15 cellular contexts compared by ENCODE assay signal in the genomic region with DNA sequence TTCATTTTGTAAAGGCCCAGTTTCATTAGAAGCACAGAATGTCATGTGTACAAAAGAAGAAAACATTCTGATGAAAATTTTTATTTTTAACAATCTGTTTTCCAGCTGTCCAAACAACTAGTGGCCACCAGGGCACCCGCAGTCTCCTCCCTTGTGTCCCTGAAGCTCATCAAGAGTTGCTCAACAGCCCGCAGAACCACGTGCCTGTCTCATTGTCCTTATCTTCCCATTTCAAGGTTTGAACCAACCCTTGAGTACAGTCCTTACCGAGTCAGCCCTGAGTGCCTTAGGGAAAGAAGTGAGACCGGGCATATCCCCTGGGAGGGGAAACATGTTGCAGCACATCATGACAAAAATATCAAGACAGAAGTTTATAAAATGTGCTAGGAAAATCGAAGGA. TPM values are rescaled to one million over a fixed set of nuclear protein-coding genes. Genes with fewer than 3 reads are reported as not detected.
DNase-seq lines count a peak whose midpoint lies in the region; ATAC-seq and TF ChIP-seq lines count a peak whose summit lies in the region.
"Had no signal": no experiment of that assay in that cellular context is flagged by ENCODE, and none has a peak within 500 bp of the region (broad histone marks: within the 10 kb centered on the region; RNA-seq: fewer than 3 reads in every experiment).

No MANE protein-coding gene starts in this region.

- H3K4me3 ChIP-seq in left lung: no peak overlapping the region
- H3K4me3 ChIP-seq: Peyer's patch had no signal

- DNase-seq in MV-4-11 (lab: John Stamatoyannopoulos, UW) (peak; percentile 69), dermis blood vessel endothelial cell (peak; percentile 6), neural crest cell (ENCODE audit: low read depth, low spot score) (no peak), GM13977 (ENCODE audit: low spot score) (no peak), left lung (no peak)
- DNase-seq: activated CD4-positive, alpha-beta T cell treated with anti-CD3 and anti-CD28 coated beads for 36 hours; cerebellar nuclear complex; DMS79; head of caudate nucleus; NCI-H1048; stimulated activated CD4-positive, alpha-beta T cell treated with anti-CD3 and anti-CD28 coated beads, Interleukin-12 subunit alpha, Interleukin-12 subunit beta, amount 100 ng/mL, for 4 hours had no signal

- H3K27ac ChIP-seq in left lung: no peak overlapping the region
- H3K27ac ChIP-seq: Peyer's patch had no signal

- no peaks in the 10 kb centered on the region for H3K36me3 Mint-ChIP-seq in neural crest cell (ENCODE audit: low read depth)
- H3K36me3 Mint-ChIP-seq: stimulated activated memory B cell treated with anti-CD40 and anti-IgM and Interleukin-4, amounts not matched to agents 10 μg/mL and 1 μg/mL and 100 μg/mL, for 72 hours had no signal

- H3K4me1 ChIP-seq in left lung: peaks cover 0 to 5% of the 10 kb centered on the region in 2 donors
- H3K4me1 ChIP-seq: Peyer's patch had no signal

- in situ Hi-C loops in GM13977 (cut with MboI; ENCODE audit: low pct_unique_long_range_greater_than_20kb, low sequenced_read_pairs, unreplicated experiment): no loop called here

- H3K4me1 Mint-ChIP-seq in neural crest cell: peaks cover 13% of the 10 kb centered on the region
- H3K4me1 Mint-ChIP-seq: activated CD4-positive, alpha-beta T cell treated with anti-CD3 and anti-CD28 coated beads for 36 hours; stimulated activated memory B cell treated with anti-CD40 and anti-IgM and Interleukin-4, amounts not matched to agents 10 μg/mL and 1 μg/mL and 100 μg/mL, for 72 hours had no signal

- no peaks in the 10 kb centered on the region for H3K9me3 ChIP-seq in left lung
- H3K9me3 ChIP-seq: Peyer's patch had no signal

- H3K27ac Mint-ChIP-seq in neural crest cell (ENCODE audit: unreplicated experiment): peak overlapping the region; percentile 8
- H3K27ac Mint-ChIP-seq: activated CD4-positive, alpha-beta T cell treated with anti-CD3 and anti-CD28 coated beads for 36 hours; stimulated activated memory B cell treated with anti-CD40 and anti-IgM and Interleukin-4, amounts not matched to agents 10 μg/mL and 1 μg/mL and 100 μg/mL, for 72 hours had no signal

- TF ChIP-seq CTCF in GM12872 (IDR thresholded peaks at IDR 0.05; ENCODE audit: insufficient read depth, low read depth, low read length) (0 out of 3 replicates have a peak, but pooled peaks have one; percentile 0), neural crest cell (conservative IDR thresholded peaks at IDR 0.05) (peak; percentile 40), GM13977 (IDR thresholded peaks at IDR 0.05; ENCODE audit: extremely low read depth, insufficient read depth, missing control alignments) (no peak), left lung (IDR thresholded peaks at IDR 0.05) (no peak)

- ATAC-seq in HG03521 (IDR thresholded peaks at IDR 0.05; ENCODE audit: unreplicated experiment) (no peak), left lung (no peak)
- ATAC-seq: activated CD4-positive, alpha-beta T cell treated with anti-CD3 and anti-CD28 coated beads for 36 hours; stimulated activated memory B cell treated with anti-CD40 and anti-IgM and Interleukin-4, amounts not matched to agents 10 μg/mL and 1 μg/mL and 100 μg/mL, for 72 hours had no signal

- intact Hi-C loops in left lung (cut with DNase I): loop anchor here in 1 of 2 donors (10.0 kb wide), 1 partner anchor 768 kb away; no protein-coding TSS in a partner anchor

- peaks cover 91% of the 10 kb centered on the region for H3K27me3 Mint-ChIP-seq in neural crest cell (ENCODE audit: low read depth)

- H3K9me3 Mint-ChIP-seq in neural crest cell: no peaks in the 10 kb centered on the region
- H3K9me3 Mint-ChIP-seq: stimulated activated memory B cell treated with anti-CD40 and anti-IgM and Interleukin-4, amounts not matched to agents 10 μg/mL and 1 μg/mL and 100 μg/mL, for 72 hours had no signal

- H3K36me3 ChIP-seq in left lung: no peaks in the 10 kb centered on the region
- H3K36me3 ChIP-seq: Peyer's patch had no signal

- H3K4me3 Mint-ChIP-seq in neural crest cell: no peak overlapping the region
- H3K4me3 Mint-ChIP-seq: activated CD4-positive, alpha-beta T cell treated with anti-CD3 and anti-CD28 coated beads for 36 hours; stimulated activated memory B cell treated with anti-CD40 and anti-IgM and Interleukin-4, amounts not matched to agents 10 μg/mL and 1 μg/mL and 100 μg/mL, for 72 hours had no signal

- no peaks in the 10 kb centered on the region for H3K27me3 ChIP-seq in left lung
- H3K27me3 ChIP-seq: Peyer's patch had no signal

RNA-seq across cellular contexts. Expression of a gene that starts 15.9 kb away (rescaled TPM):
- 17.8 and 27.9 TPM in 2 replicates for total RNA-seq in dermis blood vessel endothelial cell
- 12.6 and 16.1 TPM in 2 replicates for total RNA-seq in neural crest cell
- 10 to 100 TPM; 10.4 to 11.0 TPM for total RNA-seq in left lung

Comparison
In these comparisons a context has a peak if more than half of its experiments do, and no peak if none do; other contexts are left out.
1. CTCF ChIP-seq: peak in GM12872 (single experiment) and neural crest cell (single experiment); none in GM13977 (single experiment) and left lung (0 of 2).
2. DNase-seq: peak in MV-4-11 (single experiment) and dermis blood vessel endothelial cell (single experiment); none in neural crest cell (single experiment), GM13977 (single experiment) and left lung (0 of 2).